Comparison of ENCODE assay signal across 32 cellular contexts in genomic region chr1:46682064-46682463, GRCh38. TPM values are rescaled to one million over a fixed set of nuclear protein-coding genes. Genes with fewer than 3 reads are reported as not detected.
A peak's percentile ranks its signal among the peaks of the same experiment; 100 is the strongest.
DNase-seq lines count a peak whose midpoint lies in the region; ATAC-seq, FAIRE-seq and TF ChIP-seq lines count a peak whose summit lies in the region.
"Had no signal": no experiment of that assay in that cellular context is flagged by ENCODE, and none has a peak within 500 bp of the region (broad histone marks: within the 10 kb centered on the region; RNA-seq: fewer than 3 reads in every experiment).

No MANE protein-coding gene starts in this region.

- FAIRE-seq in HepG2 (lab: Jason Lieb, UNC) = no peak
- FAIRE-seq: GM19239, HTR-8/SVneo, K562 had no signal

- in situ Hi-C loops in HepG2 (cut with HindIII; ENCODE audit: extremely low pct_ligation_motif_present, low pct_unique_long_range_greater_than_20kb) = no loop called here

- H3K27ac ChIP-seq in HepG2 (ENCODE audit: extremely low read length, insufficient read depth, low read length) (no peak overlapping the region), right lobe of liver (peak overlapping the region in 1 of 3 donors; percentile 1), cingulate gyrus (ENCODE audit: low read depth, low read length) (peak overlapping the region; percentile 90), mucosa of rectum (ENCODE audit: low read depth in 2 of 2, low read length in 2 of 2) (peak overlapping the region; percentile 40 to 48), hepatocyte (no peak overlapping the region)
- H3K27ac ChIP-seq: psoas muscle had no signal

- H3K27me3 ChIP-seq in HepG2 (ENCODE audit: control insufficient read depth in 1 of 2, insufficient read depth in 2 of 2, low read length in 2 of 2) (no peaks in the 10 kb centered on the region), right lobe of liver (no peaks in the 10 kb centered on the region), mucosa of rectum (ENCODE audit: control insufficient read depth in 2 of 2, insufficient read depth in 2 of 2, low read length in 2 of 2) (no peaks in the 10 kb centered on the region), hepatocyte (no peaks in the 10 kb centered on the region)

- H3K79me2 ChIP-seq in HepG2 (ENCODE audit: insufficient read depth, low read length) = no peaks in the 10 kb centered on the region
- H3K79me2 ChIP-seq in hepatocyte = no peaks in the 10 kb centered on the region

- peaks cover 21% of the 10 kb centered on the region for H3K4me1 ChIP-seq in HepG2 (ENCODE audit: insufficient read depth, low read length)
- peaks cover 0 to 14% (median 0%) of the 10 kb centered on the region in 4 donors for H3K4me1 ChIP-seq in right lobe of liver
- peaks cover 15 to 27% of the 10 kb centered on the region in 2 donors for H3K4me1 ChIP-seq in mucosa of rectum (ENCODE audit: control insufficient read depth in 2 of 2, insufficient read depth in 2 of 2, low read length in 2 of 2)
- no peaks in the 10 kb centered on the region for H3K4me1 ChIP-seq in hepatocyte (ENCODE audit: insufficient read depth)

- H3K36me3 ChIP-seq in HepG2 (replicated peaks in 1 of 2; ENCODE audit: control insufficient read depth in 1 of 2, insufficient read depth in 2 of 2, low read length in 2 of 2) (peaks cover 13 to 67% of the 10 kb centered on the region in 2 experiments), right lobe of liver (peaks cover 0 to 53% (median 33%) of the 10 kb centered on the region in 4 donors), mucosa of rectum (ENCODE audit: control insufficient read depth in 2 of 2, insufficient read depth in 2 of 2, low read length in 2 of 2) (peaks cover 39 to 59% of the 10 kb centered on the region in 2 donors), hepatocyte (replicated peaks; ENCODE audit: insufficient read depth, low read depth) (peaks cover 4% of the 10 kb centered on the region)

- no peaks in the 10 kb centered on the region for H3K9me3 ChIP-seq in HepG2 (ENCODE audit: low read length)
- H3K9me3 ChIP-seq in right lobe of liver = no peaks in the 10 kb centered on the region
- H3K9me3 ChIP-seq in mucosa of rectum (ENCODE audit: control insufficient read depth in 2 of 2, low read length in 2 of 2) = no peaks in the 10 kb centered on the region
- no peaks in the 10 kb centered on the region for H3K9me3 ChIP-seq in hepatocyte (ENCODE audit: low read depth)
- H3K9me3 ChIP-seq: psoas muscle had no signal

- intact Hi-C loops in HepG2 (cut with micrococcal nuclease; ENCODE audit: unreplicated experiment) = no loop called here
- intact Hi-C loops in right lobe of liver (cut with DNase I) = no loop called here

- no peak for TF ChIP-seq EP300 in HepG2 (IDR thresholded peaks at IDR 0.05; ENCODE audit: low read depth in 2 of 2, low read length in 2 of 2)
- TF ChIP-seq EP300 in HepG2 (CRISPR knock-in tag; IDR thresholded peaks at IDR 0.05; ENCODE audit: borderline replicate concordance) = no peak

- BruUV-seq in HepG2 (replicated peaks; lab: Mats Ljungman, UMichigan) = no TSS peak

- H2AFZ ChIP-seq in HepG2 (ENCODE audit: low read length) = no peak overlapping the region
- no peak overlapping the region for H2AFZ ChIP-seq in hepatocyte

- POLR2A ChIA-PET in HepG2 (lab: Yijun Ruan, JAX) = interaction anchor here (1.3 to 1.6 kb wide), 3 partner anchors 15 to 78 kb away, joined by 3 to 11 read pairs (median 5); partner anchors contain the start of genes ATPAF1 and MKNK1

- no peak overlapping the region for H3K9ac ChIP-seq in HepG2 (ENCODE audit: insufficient read depth, low read depth, low read length)
- H3K9ac ChIP-seq in mucosa of rectum (ENCODE audit: low read depth in 1 of 2, low read length in 2 of 2) = no peak overlapping the region

- TF ChIP-seq POLR2A in HepG2 (IDR thresholded peaks at IDR 0.05; ENCODE audit: insufficient read depth in 1 of 2, low read depth in 2 of 2, low read length in 2 of 2) (no peak), right lobe of liver (IDR thresholded peaks at IDR 0.05) (no peak)

- H3K4me2 ChIP-seq in HepG2 (ENCODE audit: low read depth, low read length) = 0 out of 2 replicates have a peak overlapping the region, but pooled peaks have one; percentile 0
- no peak overlapping the region for H3K4me2 ChIP-seq in hepatocyte

- H4K20me1 ChIP-seq in HepG2 (ENCODE audit: insufficient read depth, low read length) (no peaks in the 10 kb centered on the region), hepatocyte (ENCODE audit: insufficient read depth, poor library complexity, severe bottlenecking) (no peaks in the 10 kb centered on the region)

- TF ChIP-seq CTCF in HepG2 (CRISPR knock-in tag; IDR thresholded peaks at IDR 0.05) = no peak
- TF ChIP-seq CTCF in right lobe of liver (IDR thresholded peaks at IDR 0.05) = no peak
- TF ChIP-seq CTCF in hepatocyte (IDR thresholded peaks at IDR 0.05; ENCODE audit: poor library complexity) = no peak

- WGBS in HepG2 (ENCODE audit: low lambda C conversion rate) = 70% methylated on average over 1 of the region's 1 CpG
- 67% methylated on average over 1 of the region's 1 CpG for WGBS in right lobe of liver (ENCODE audit: insufficient coverage, low coverage, low lambda C conversion rate, missing lambda C conversion rate)
- WGBS in hepatocyte (ENCODE audit: low lambda C conversion rate, missing lambda C conversion rate) = 84% methylated on average over 1 of the region's 1 CpG

- no peaks in the 10 kb centered on the region for H3K9me2 ChIP-seq in hepatocyte (replicated peaks; ENCODE audit: insufficient read depth)

- H3K4me3 ChIP-seq in HepG2 (replicated peaks in 1 of 3; ENCODE audit: insufficient read depth in 1 of 3, low read depth in 2 of 3, low read length in 3 of 3) (no peak overlapping the region), right lobe of liver (no peak overlapping the region), mucosa of rectum (ENCODE audit: low read length in 2 of 2) (no peak overlapping the region), hepatocyte (no peak overlapping the region)
- H3K4me3 ChIP-seq: K562, psoas muscle had no signal

- ATAC-seq in HepG2 (no peak), right lobe of liver (no peak), GM19452 (IDR thresholded peaks at IDR 0.05; ENCODE audit: unreplicated experiment) (no peak), HG03439 (IDR thresholded peaks at IDR 0.05; ENCODE audit: unreplicated experiment) (no peak)
- ATAC-seq: esophagus mucosa; K562; naive thymus-derived CD8-positive, alpha-beta T cell; Panc1; psoas muscle had no signal

- DNase-seq in HepG2 (ENCODE audit: low spot score) (no peak), right lobe of liver (no peak), mesenteric fat pad (ENCODE audit: low spot score) (no peak), hepatocyte (ENCODE audit: low spot score) (no peak)
- DNase-seq: activated CD4-positive, alpha-beta T cell treated with anti-CD3 and anti-CD28 coated beads, Interleukin-2, amount 10 ng/mL, durations not matched to agents 7 days and 5 days; activated naive CD4-positive, alpha-beta T cell treated with anti-CD3 and anti-CD28 coated beads for 36 hours; amniotic stem cell; CD4-positive, alpha-beta memory T cell; foreskin fibroblast; GOT3; islet precursor cell; midbrain; naive thymus-derived CD8-positive, alpha-beta T cell; NCI-H1092; NCI-H1694; NCI-H748 treated with DMSO at 0.1 percent for 48 hours; psoas muscle; SHP77; stimulated activated CD4-positive, alpha-beta T cell treated with anti-CD3 and anti-CD28 coated beads, Interleukin-4, amount 100 ng/mL, for 4 hours; T-helper 9 cell had no signal

- no peak for TF ChIP-seq RAD21 in HepG2 (CRISPR knock-in tag; IDR thresholded peaks at IDR 0.05)

- CTCF ChIA-PET in HepG2 (lab: Yijun Ruan, JAX; ENCODE audit: low intra/inter-chr PET ratio, low total read pairs) = no interaction called here

RNA-seq across cellular contexts. Expression of gene TEX38, which starts 10.4 kb away (rescaled TPM):
- total RNA-seq in HepG2 (2016; rRNA removed; fragmentation: Illumina TruSeq; extraction: Trizol) (not detected in 2 replicates), right lobe of liver (not detected), mesenteric fat pad (not detected), hepatocyte (0.16 TPM in 1 of 2 replicates, not detected in the other)
- not detected in 2 replicates for total RNA-seq in HepG2 (2016; cell fraction: cytosol; rRNA removed; fragmentation: Illumina TruSeq; extraction: Trizol; ENCODE audit: low read depth)
- total RNA-seq in HepG2 (2016; cell fraction: insoluble cytoplasmic fraction; rRNA removed; fragmentation: Illumina TruSeq; extraction: Trizol) = not detected in 2 replicates
- not detected in 2 replicates for total RNA-seq in HepG2 (2016; cell fraction: membrane; rRNA removed; fragmentation: Illumina TruSeq; extraction: Trizol)
- total RNA-seq in HepG2 (2016; cell fraction: nucleus; rRNA removed; fragmentation: Illumina TruSeq; extraction: Trizol) = not detected in 2 replicates
- polyA plus RNA-seq in HepG2 (2011; rRNA removed) (0.07 and 0.18 TPM in 2 replicates), hepatocyte (0.27 and 0.40 TPM in 2 replicates)
- polyA plus RNA-seq in HepG2 (2011; cell fraction: cytosol; rRNA removed) = not detected in 2 replicates
- polyA plus RNA-seq in HepG2 (2011; cell fraction: nucleus; rRNA removed) = 0.34 and 0.36 TPM in 2 replicates
- not detected in 2 replicates for polyA plus RNA-seq in HepG2 (2012)
- polyA plus RNA-seq in HepG2 (2016; cell fraction: cytosol; fragmentation: Illumina TruSeq; extraction: Trizol; ENCODE audit: low read depth) = not detected in 2 replicates
- polyA plus RNA-seq in HepG2 (2016; cell fraction: insoluble cytoplasmic fraction; fragmentation: Illumina TruSeq; extraction: Trizol; ENCODE audit: low read depth) = not detected in 2 replicates
- polyA plus RNA-seq in HepG2 (2016; cell fraction: membrane; fragmentation: Illumina TruSeq; extraction: Trizol; ENCODE audit: low read depth) = not detected in 2 replicates
- polyA plus RNA-seq in HepG2 (2016; cell fraction: nucleus; fragmentation: Illumina TruSeq; extraction: Trizol; ENCODE audit: insufficient read depth, low read depth) = not detected in 2 replicates
- 0.40 TPM in 1 of 2 replicates, not detected in the other for polyA minus RNA-seq in HepG2 (2011; rRNA and poly(A)+ RNA removed; ENCODE audit: low replicate concordance)
- polyA minus RNA-seq in HepG2 (2011; cell fraction: cytosol; rRNA and poly(A)+ RNA removed) = not detected in 2 replicates
- polyA minus RNA-seq in HepG2 (2011; cell fraction: nucleus; rRNA and poly(A)+ RNA removed) = not detected in 2 replicates
- total RNA-seq: A673; activated CD4-positive, alpha-beta T cell treated with anti-CD3 and anti-CD28 coated beads, Interleukin-2, amount 10 ng/mL, durations not matched to agents 7 days and 5 days; activated naive CD4-positive, alpha-beta T cell treated with anti-CD3 and anti-CD28 coated beads for 36 hours; CD4-positive, alpha-beta memory T cell; esophagus mucosa; K562; liver; M059J; naive thymus-derived CD8-positive, alpha-beta T cell; psoas muscle had no signal
- polyA plus RNA-seq: K562; liver; naive thymus-derived CD8-positive, alpha-beta T cell had no signal

RNA-seq across cellular contexts. Expression of gene ATPAF1, which starts 13.9 kb away (rescaled TPM):
- total RNA-seq in HepG2 (2016; rRNA removed; fragmentation: Illumina TruSeq; extraction: Trizol) = 66.6 and 82.9 TPM in 2 replicates
- total RNA-seq in HepG2 (2016; cell fraction: cytosol; rRNA removed; fragmentation: Illumina TruSeq; extraction: Trizol; ENCODE audit: low read depth) = 16.7 and 20.1 TPM in 2 replicates
- 68.9 and 89.4 TPM in 2 replicates for total RNA-seq in HepG2 (2016; cell fraction: insoluble cytoplasmic fraction; rRNA removed; fragmentation: Illumina TruSeq; extraction: Trizol)
- total RNA-seq in HepG2 (2016; cell fraction: membrane; rRNA removed; fragmentation: Illumina TruSeq; extraction: Trizol) = 49.1 and 50.0 TPM in 2 replicates
- total RNA-seq in HepG2 (2016; cell fraction: nucleus; rRNA removed; fragmentation: Illumina TruSeq; extraction: Trizol) = 25.2 and 28.9 TPM in 2 replicates
- 57.3 and 76.7 TPM in 2 replicates for polyA plus RNA-seq in HepG2 (2011; rRNA removed)
- 49.4 and 72.7 TPM in 2 replicates for polyA plus RNA-seq in HepG2 (2011; cell fraction: cytosol; rRNA removed)
- polyA plus RNA-seq in HepG2 (2011; cell fraction: nucleus; rRNA removed) = 20.5 and 24.9 TPM in 2 replicates
- polyA plus RNA-seq in HepG2 (2012) = 41.0 and 52.7 TPM in 2 replicates
- polyA plus RNA-seq in HepG2 (2016; cell fraction: cytosol; fragmentation: Illumina TruSeq; extraction: Trizol; ENCODE audit: low read depth) = 22.8 and 23.2 TPM in 2 replicates
- 95.2 and 103 TPM in 2 replicates for polyA plus RNA-seq in HepG2 (2016; cell fraction: insoluble cytoplasmic fraction; fragmentation: Illumina TruSeq; extraction: Trizol; ENCODE audit: low read depth)
- polyA plus RNA-seq in HepG2 (2016; cell fraction: membrane; fragmentation: Illumina TruSeq; extraction: Trizol; ENCODE audit: low read depth) = 45.1 and 45.9 TPM in 2 replicates
- polyA plus RNA-seq in HepG2 (2016; cell fraction: nucleus; fragmentation: Illumina TruSeq; extraction: Trizol; ENCODE audit: insufficient read depth, low read depth) = 40.9 and 46.7 TPM in 2 replicates
- 21.5 and 23.1 TPM in 2 replicates for polyA minus RNA-seq in HepG2 (2011; rRNA and poly(A)+ RNA removed; ENCODE audit: low replicate concordance)
- 34.2 and 40.5 TPM in 2 replicates for polyA minus RNA-seq in HepG2 (2011; cell fraction: cytosol; rRNA and poly(A)+ RNA removed)
- 26.4 and 40.3 TPM in 2 replicates for polyA minus RNA-seq in HepG2 (2011; cell fraction: nucleus; rRNA and poly(A)+ RNA removed)
- 10 to 100 TPM; 34.9 to 57.1 (median 42.1) TPM for total RNA-seq in right lobe of liver
- 52.3 TPM for total RNA-seq in mesenteric fat pad
- 57.5 and 58.4 TPM in 2 replicates for total RNA-seq in hepatocyte
- polyA plus RNA-seq in hepatocyte = 59.3 and 63.2 TPM in 2 replicates

RNA-seq across cellular contexts. Expression of gene EFCAB14, which starts 36.9 kb away (rescaled TPM):
- total RNA-seq in HepG2 (2016; rRNA removed; fragmentation: Illumina TruSeq; extraction: Trizol) (17.4 and 17.9 TPM in 2 replicates), right lobe of liver (10 to 100 TPM; 41.5 to 56.9 (median 43.5) TPM), mesenteric fat pad (96.6 TPM), hepatocyte (76.3 and 79.3 TPM in 2 replicates)
- 11.0 and 11.7 TPM in 2 replicates for total RNA-seq in HepG2 (2016; cell fraction: cytosol; rRNA removed; fragmentation: Illumina TruSeq; extraction: Trizol; ENCODE audit: low read depth)
- total RNA-seq in HepG2 (2016; cell fraction: insoluble cytoplasmic fraction; rRNA removed; fragmentation: Illumina TruSeq; extraction: Trizol) = 16.1 and 18.3 TPM in 2 replicates
- total RNA-seq in HepG2 (2016; cell fraction: membrane; rRNA removed; fragmentation: Illumina TruSeq; extraction: Trizol) = 25.4 and 27.5 TPM in 2 replicates
- total RNA-seq in HepG2 (2016; cell fraction: nucleus; rRNA removed; fragmentation: Illumina TruSeq; extraction: Trizol) = 20.5 and 25.5 TPM in 2 replicates
- polyA plus RNA-seq in HepG2 (2011; rRNA removed) (12.4 and 13.4 TPM in 2 replicates), hepatocyte (28.3 and 38.5 TPM in 2 replicates)
- 7.2 and 10.6 TPM in 2 replicates for polyA plus RNA-seq in HepG2 (2011; cell fraction: cytosol; rRNA removed)
- 11.6 and 14.9 TPM in 2 replicates for polyA plus RNA-seq in HepG2 (2011; cell fraction: nucleus; rRNA removed)
- polyA plus RNA-seq in HepG2 (2012) = 11.5 and 11.8 TPM in 2 replicates
- polyA plus RNA-seq in HepG2 (2016; cell fraction: cytosol; fragmentation: Illumina TruSeq; extraction: Trizol; ENCODE audit: low read depth) = 6.7 and 7.2 TPM in 2 replicates
- polyA plus RNA-seq in HepG2 (2016; cell fraction: insoluble cytoplasmic fraction; fragmentation: Illumina TruSeq; extraction: Trizol; ENCODE audit: low read depth) = 18.6 and 19.8 TPM in 2 replicates
- polyA plus RNA-seq in HepG2 (2016; cell fraction: membrane; fragmentation: Illumina TruSeq; extraction: Trizol; ENCODE audit: low read depth) = 17.5 and 20.0 TPM in 2 replicates
- 25.2 and 29.8 TPM in 2 replicates for polyA plus RNA-seq in HepG2 (2016; cell fraction: nucleus; fragmentation: Illumina TruSeq; extraction: Trizol; ENCODE audit: insufficient read depth, low read depth)
- 12.3 and 40.5 TPM in 2 replicates for polyA minus RNA-seq in HepG2 (2011; rRNA and poly(A)+ RNA removed; ENCODE audit: low replicate concordance)
- polyA minus RNA-seq in HepG2 (2011; cell fraction: cytosol; rRNA and poly(A)+ RNA removed) = 13.4 and 18.1 TPM in 2 replicates
- polyA minus RNA-seq in HepG2 (2011; cell fraction: nucleus; rRNA and poly(A)+ RNA removed) = 22.0 and 31.1 TPM in 2 replicates

Comparison
In these comparisons a context has a peak if more than half of its experiments do, and no peak if none do; other contexts are left out.
1. H3K27ac ChIP-seq: peak in cingulate gyrus (single experiment) and mucosa of rectum (2 of 2); none in HepG2 (single experiment) and hepatocyte (single experiment).